Comparison of ENCODE assay signal across 10 cellular contexts in the genomic region with DNA sequence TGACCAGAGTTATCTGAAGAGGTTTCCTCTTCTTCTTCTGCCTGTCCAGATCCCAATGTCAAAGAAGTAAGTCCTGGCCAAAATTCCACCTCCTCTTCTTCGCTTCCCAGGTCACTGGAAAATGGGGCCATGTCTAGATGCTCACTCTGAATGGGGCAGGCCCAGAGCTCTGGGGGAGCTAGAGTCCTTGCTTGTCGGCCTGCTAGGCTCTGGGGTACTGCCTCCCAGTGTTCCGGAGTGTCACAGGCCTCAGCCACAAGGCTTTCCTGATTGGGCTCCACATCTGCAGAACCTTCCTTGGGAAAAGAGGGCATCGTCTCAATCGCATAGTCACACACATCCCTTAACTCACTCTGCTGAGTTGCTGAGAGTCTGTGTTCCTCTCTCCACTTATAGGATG. TPM values are rescaled to one million over a fixed set of nuclear protein-coding genes. Genes with fewer than 3 reads are reported as not detected.
"Had no signal": no experiment of that assay in that cellular context is flagged by ENCODE, and none has a peak within 500 bp of the region (broad histone marks: within the 10 kb centered on the region; RNA-seq: fewer than 3 reads in every experiment).

No MANE protein-coding gene starts in this region.

RNA-seq across cellular contexts. Expression of gene CTAGE4, which starts 4.6 kb away (rescaled TPM):
- total RNA-seq: activated B cell treated with CpG ODN at 0.5 μM for 24 hours had no signal

RNA-seq across cellular contexts. Expression of gene OR2A42, which starts 51.6 kb away (rescaled TPM):
- total RNA-seq: activated B cell treated with CpG ODN at 0.5 μM for 24 hours; activated CD4-positive, alpha-beta memory T cell treated with anti-CD3 and anti-CD28 coated beads for 36 hours; activated CD4-positive, alpha-beta memory T cell treated with anti-CD3 and anti-CD28 coated beads, Interleukin-2, amount 10 ng/mL, durations not matched to agents 7 days and 5 days; activated CD4-positive, alpha-beta T cell treated with anti-CD3 and anti-CD28 coated beads for 36 hours; activated CD4-positive, alpha-beta T cell treated with anti-CD3 and anti-CD28 coated beads, Interleukin-2, amount 10 ng/mL, durations not matched to agents 24 days and 14 days; activated CD8-positive, alpha-beta memory T cell treated with anti-CD3 and anti-CD28 coated beads for 36 hours; activated CD8-positive, alpha-beta memory T cell treated with anti-CD3 and anti-CD28 coated beads, Interleukin-2, amount 10 ng/mL, durations not matched to agents 7 days and 5 days; activated CD8-positive, alpha-beta T cell treated with anti-CD3 and anti-CD28 coated beads for 36 hours; activated CD8-positive, alpha-beta T cell treated with anti-CD3 and anti-CD28 coated beads, Interleukin-2, amount 10 ng/mL, durations not matched to agents 7 days and 5 days; T-helper 2 cell treated with Interferon-gamma antibody and Interleukin-4, amounts not matched to agents 100 ng/mL and 5 ng/mL, for 36 hours had no signal
